ENCODE assay signal across 1 cellular context in the genomic region with DNA sequence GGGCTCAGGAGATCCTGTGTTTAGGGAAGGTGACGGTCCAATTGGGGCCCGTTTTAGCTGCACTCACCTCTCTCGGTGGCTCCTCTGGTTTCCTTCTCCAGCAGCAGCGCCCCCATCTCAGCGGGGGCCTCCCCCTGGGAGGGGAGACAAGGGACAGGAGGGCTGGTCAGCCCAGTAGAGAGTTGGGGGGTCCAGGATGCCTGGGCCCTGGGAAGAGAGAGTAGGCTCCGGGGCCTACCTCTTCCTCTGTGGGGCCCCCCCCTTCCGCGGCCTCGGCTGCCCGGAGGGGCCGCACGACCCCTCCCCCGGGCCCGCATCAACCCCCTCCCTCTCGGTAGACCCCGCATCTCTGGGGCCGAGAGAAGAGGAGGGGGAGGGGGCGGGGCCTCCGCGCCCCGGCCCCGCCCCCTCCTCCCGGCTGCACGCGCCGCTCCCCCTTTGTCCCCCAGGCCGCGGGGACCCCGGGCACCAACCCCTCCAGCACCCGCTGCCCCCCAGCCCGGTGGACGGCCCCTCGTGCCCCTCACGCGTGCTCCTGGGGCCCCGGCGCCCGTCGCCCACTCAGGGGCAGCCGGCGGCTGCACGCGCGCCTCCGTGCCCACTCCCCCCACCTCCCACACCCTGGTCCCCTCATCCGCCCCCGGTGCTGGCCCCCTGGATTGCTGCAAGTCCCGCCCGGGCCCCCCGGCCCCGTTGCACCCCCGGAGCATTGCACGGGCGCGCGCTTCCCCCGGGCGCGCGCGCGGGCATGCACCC.
TF ChIP-seq lines count a peak whose summit lies in the region.

No MANE protein-coding gene starts in this region.

TF ChIP-seq in HEK293, 187 proteins besides CTCF, POLR2A, EP300 and RAD21 (continued from another document):
- TF ChIP-seq, protein P1, sequence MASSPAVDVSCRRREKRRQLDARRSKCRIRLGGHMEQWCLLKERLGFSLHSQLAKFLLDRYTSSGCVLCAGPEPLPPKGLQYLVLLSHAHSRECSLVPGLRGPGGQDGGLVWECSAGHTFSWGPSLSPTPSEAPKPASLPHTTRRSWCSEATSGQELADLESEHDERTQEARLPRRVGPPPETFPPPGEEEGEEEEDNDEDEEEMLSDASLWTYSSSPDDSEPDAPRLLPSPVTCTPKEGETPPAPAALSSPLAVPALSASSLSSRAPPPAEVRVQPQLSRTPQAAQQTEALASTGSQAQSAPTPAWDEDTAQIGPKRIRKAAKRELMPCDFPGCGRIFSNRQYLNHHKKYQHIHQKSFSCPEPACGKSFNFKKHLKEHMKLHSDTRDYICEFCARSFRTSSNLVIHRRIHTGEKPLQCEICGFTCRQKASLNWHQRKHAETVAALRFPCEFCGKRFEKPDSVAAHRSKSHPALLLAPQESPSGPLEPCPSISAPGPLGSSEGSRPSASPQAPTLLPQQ (tag by site-specific recombination; IDR thresholded peaks at IDR 0.05), result 0 out of 2 replicates have a peak, but pooled peaks have one; percentile 18
- TF ChIP-seq ZNF404 (tag by site-specific recombination; IDR thresholded peaks at IDR 0.05) (no peak), ZNF221 (tag by site-specific recombination; IDR thresholded peaks at IDR 0.05; ENCODE audit: borderline replicate concordance) (no peak), ZNF623 (tag by site-specific recombination; IDR thresholded peaks at IDR 0.05) (no peak), ZBTB48 (tag by site-specific recombination; IDR thresholded peaks at IDR 0.05) (peak; percentile 53; the same call in 1 of the 2 replicates), ZBTB1 (tag by site-specific recombination; IDR thresholded peaks at IDR 0.05) (no peak), ZNF830 (tag by site-specific recombination; IDR thresholded peaks at IDR 0.05; ENCODE audit: low read depth) (no peak)
